Comparison of ENCODE assay signal across 24 cellular contexts in genomic region chr10:104472957-104473745, GRCh38.
DNase-seq lines count a peak whose midpoint lies in the region; ATAC-seq and TF ChIP-seq lines count a peak whose summit lies in the region.
"Had no signal": no experiment of that assay in that cellular context is flagged by ENCODE, and none has a peak within 500 bp of the region (broad histone marks: within the 10 kb centered on the region; RNA-seq: fewer than 3 reads in every experiment).

No MANE protein-coding gene starts in this region.

- H3K4me3 ChIP-seq in RWPE2 (ENCODE audit: severe bottlenecking) = no peak overlapping the region
- H3K4me3 ChIP-seq in esophagus squamous epithelium = no peak overlapping the region
- H3K4me3 ChIP-seq: esophagus muscularis mucosa, K562, ovary, right atrium auricular region, thoracic aorta had no signal

- no peak for TF ChIP-seq POLR2A in esophagus squamous epithelium (IDR thresholded peaks at IDR 0.05)

- H3K27me3 ChIP-seq in RWPE2 (ENCODE audit: insufficient read depth, poor library complexity, severe bottlenecking) (no peaks in the 10 kb centered on the region), esophagus squamous epithelium (no peaks in the 10 kb centered on the region)
- H3K27me3 ChIP-seq: brain microvascular endothelial cell, esophagus muscularis mucosa, ovary, right atrium auricular region had no signal

- peak; percentile 37 for DNase-seq in GM04503 (ENCODE audit: low read depth)
- DNase-seq in RWPE2 (ENCODE audit: low spot score) = no peak
- peak; percentile 18 for DNase-seq in fibroblast of peridontal ligament (ENCODE audit: extremely low read depth)
- DNase-seq in renal cortical epithelial cell (ENCODE audit: low read depth) = peak; percentile 33
- DNase-seq in NCI-H1092 treated with DMSO at 0.1 percent for 48 hours (lab: John Stamatoyannopoulos, UW) = no peak
- no peak for DNase-seq in esophagus squamous epithelium (lab: John Stamatoyannopoulos, UW)
- DNase-seq in stimulated activated CD4-positive, alpha-beta T cell treated with anti-CD3 and anti-CD28 coated beads, Interleukin-2, amount 100 ng/mL, for 48 hours = no peak
- DNase-seq: activated CD4-positive, alpha-beta T cell treated with anti-CD3 and anti-CD28 coated beads for 36 hours; activated T-cell treated with anti-CD3 and anti-CD28 coated beads, Interleukin-2, amount 50 U/mL, for 24 hours; effector CD8-positive, alpha-beta T cell; left cardiac atrium; naive thymus-derived CD8-positive, alpha-beta T cell; NCI-H1694 treated with DMSO at 0.1 percent for 48 hours; NCI-H69; ovary; RPMI8226; stimulated activated CD4-positive, alpha-beta T cell treated with anti-CD3 and anti-CD28 coated beads, Interleukin-4, amount 100 ng/mL, for 24 hours; stimulated activated naive B cell treated with anti-CD40 and anti-IgM and Interleukin-4, amounts not matched to agents 10 μg/mL and 1 μg/mL and 100 μg/mL, for 72 hours had no signal

- TF ChIP-seq CTCF in RWPE2 (IDR thresholded peaks at IDR 0.05; ENCODE audit: poor library complexity, severe bottlenecking) = no peak
- TF ChIP-seq CTCF in esophagus squamous epithelium (IDR thresholded peaks at IDR 0.05) = no peak

- H3K36me3 ChIP-seq in RWPE2 (ENCODE audit: low read depth) = no peaks in the 10 kb centered on the region
- no peaks in the 10 kb centered on the region for H3K36me3 ChIP-seq in esophagus squamous epithelium
- H3K36me3 ChIP-seq: brain microvascular endothelial cell, esophagus muscularis mucosa, ovary, right atrium auricular region, thoracic aorta had no signal

- WGBS in esophagus squamous epithelium, 2 donors = 47 to 53% methylated on average over 2 of the region's 2 CpGs

- H3K9me3 ChIP-seq in RWPE2 (ENCODE audit: severe bottlenecking) (peaks cover 2% of the 10 kb centered on the region), esophagus squamous epithelium (no peaks in the 10 kb centered on the region)
- H3K9me3 ChIP-seq: esophagus muscularis mucosa, ovary, right atrium auricular region, thoracic aorta had no signal

- H3K4me1 ChIP-seq in RWPE2 (ENCODE audit: insufficient read depth, poor library complexity, severe bottlenecking) (no peaks in the 10 kb centered on the region), esophagus squamous epithelium (no peaks in the 10 kb centered on the region)
- H3K4me1 ChIP-seq: esophagus muscularis mucosa, right atrium auricular region had no signal

- intact Hi-C loops in esophagus squamous epithelium (cut with DNase I) = no loop called here

- H3K27ac ChIP-seq in RWPE2 (ENCODE audit: poor library complexity, severe bottlenecking) (no peak overlapping the region), esophagus squamous epithelium (no peak overlapping the region)
- H3K27ac ChIP-seq: brain microvascular endothelial cell, esophagus muscularis mucosa, ovary, right atrium auricular region had no signal

- ATAC-seq in RWPE2 (ENCODE audit: low read depth) (peak; percentile 12; the same call in 1 of the 3 replicates), esophagus mucosa (no peak)
- ATAC-seq: activated CD4-positive, alpha-beta T cell treated with anti-CD3 and anti-CD28 coated beads for 36 hours; K562; left cardiac atrium; naive thymus-derived CD8-positive, alpha-beta T cell; stimulated activated naive B cell treated with anti-CD40 and anti-IgM and Interleukin-4, amounts not matched to agents 10 μg/mL and 1 μg/mL and 100 μg/mL, for 72 hours had no signal

Comparison
In these comparisons a context has a peak if more than half of its experiments do, and no peak if none do; other contexts are left out.
1. DNase-seq: peak in GM04503 (single experiment), fibroblast of peridontal ligament (single experiment) and renal cortical epithelial cell (single experiment); none in RWPE2 (single experiment), NCI-H1092 treated with DMSO at 0.1 percent for 48 hours (single experiment), esophagus squamous epithelium (single experiment) and stimulated activated CD4-positive, alpha-beta T cell treated with anti-CD3 and anti-CD28 coated beads, Interleukin-2, amount 100 ng/mL, for 48 hours (0 of 2).